Comparison of ENCODE assay signal across 8 cellular contexts in genomic region chr20:50794181-50794845, GRCh38. TPM values are rescaled to one million over a fixed set of nuclear protein-coding genes. Genes with fewer than 3 reads are reported as not detected.
DNase-seq lines count a peak whose midpoint lies in the region; ATAC-seq and TF ChIP-seq lines count a peak whose summit lies in the region.

No MANE protein-coding gene starts in this region.

- no peaks in the 10 kb centered on the region for H3K9me3 Mint-ChIP-seq in natural killer cell

- WGBS in mammary epithelial cell (ENCODE audit: low coverage, missing lambda C conversion rate) = 34% methylated on average over 26 of the region's 35 CpGs

- in situ Hi-C loops in mammary epithelial cell (cut with MboI; ENCODE audit: low sequenced_read_pairs in 2 of 2) = loop anchor here in 1 of 2 donors (10.0 kb wide), 1 partner anchor 140 kb away; the partner anchor contains the start of gene ADNP

- DNase-seq in NCI-H2107 treated with DMSO at 0.1 percent for 48 hours (lab: John Stamatoyannopoulos, UW; ENCODE audit: unreplicated experiment) = peak; percentile 49
- no peak for DNase-seq in NCI-H2107 (lab: John Stamatoyannopoulos, UW)
- DNase-seq in mammary epithelial cell = no peak
- no peak for DNase-seq in natural killer cell
- DNase-seq in cerebellar cortex (ENCODE audit: low spot score) = no peak
- no peak for DNase-seq in stimulated activated naive CD4-positive, alpha-beta T cell treated with Interleukin-2 at 50 U/mL for 16 hours (lab: John Stamatoyannopoulos, UW)
- no peak for DNase-seq in LoVo (ENCODE audit: low spot score)

- no peaks in the 10 kb centered on the region for H3K27me3 ChIP-seq in mammary epithelial cell (ENCODE audit: insufficient read depth, low read length)

- dilution Hi-C loops in mammary epithelial cell (cut with HindIII; ENCODE audit: low sequenced_read_pairs) = loop anchor here (25.0 kb wide), 1 partner anchor 518 kb away; no protein-coding TSS in a partner anchor

- H3K4me3 Mint-ChIP-seq in natural killer cell = peak overlapping the region; percentile 74

- H3K79me2 ChIP-seq in mammary epithelial cell (ENCODE audit: insufficient read depth, low read length) = peaks cover 4% of the 10 kb centered on the region

- H3K36me3 Mint-ChIP-seq in natural killer cell = no peaks in the 10 kb centered on the region

- peaks cover 5 to 15% of the 10 kb centered on the region in 2 donors for H3K4me1 Mint-ChIP-seq in natural killer cell

- no peaks in the 10 kb centered on the region for H3K9me3 ChIP-seq in mammary epithelial cell (replicated peaks; ENCODE audit: insufficient read depth, low read length)

- no peaks in the 10 kb centered on the region for H4K20me1 ChIP-seq in mammary epithelial cell (ENCODE audit: insufficient read depth, low read length)

- peak overlapping the region in 1 of 3 experiments; percentile 1 for H3K4me3 ChIP-seq in mammary epithelial cell (replicated peaks in 1 of 3; ENCODE audit: insufficient read depth in 1 of 3, low read depth in 2 of 3, low read length in 3 of 3)

- no peak overlapping the region for H3K9ac ChIP-seq in mammary epithelial cell (ENCODE audit: insufficient read depth, low read length)

- intact Hi-C loops in mammary epithelial cell (cut with micrococcal nuclease) (loop anchor here (1.0 to 10.0 kb wide), 5 partner anchors 135 to 800 kb away; partner anchors contain the start of genes DPM1 and MOCS3), natural killer cell (cut with micrococcal nuclease) (loop anchor here (1.0 to 2.0 kb wide), 2 partner anchors 135 to 164 kb away; partner anchors contain the start of genes DPM1 and MOCS3)

- no peaks in the 10 kb centered on the region for H3K27me3 Mint-ChIP-seq in natural killer cell (ENCODE audit: low read depth in 2 of 2)

- peak overlapping the region; percentile 9 for H3K27ac ChIP-seq in mammary epithelial cell (ENCODE audit: insufficient read depth, low read depth, low read length)

- peak overlapping the region; percentile 73 for H2AFZ ChIP-seq in mammary epithelial cell (ENCODE audit: low read depth, low read length)

- H3K27ac Mint-ChIP-seq in natural killer cell = no peak overlapping the region

- CTCF ChIA-PET in mammary epithelial cell (lab: Charles Lee; ENCODE audit: low non-redundant PET) = interaction anchor here (0.5 to 1.3 kb wide), 7 partner anchors 17 to 693 kb away, joined by 3 to 11 read pairs (median 4); partner anchors contain the start of genes ADNP, DPM1 and MOCS3

- peak overlapping the region; percentile 90 for H3K4me2 ChIP-seq in mammary epithelial cell (ENCODE audit: insufficient read depth, low read depth, low read length)

- TF ChIP-seq CTCF in mammary epithelial cell (conservative IDR thresholded peaks at IDR 0.05 in 1 of 2, IDR thresholded peaks at IDR 0.05 in 1 of 2; ENCODE audit: extremely low read depth in 1 of 2, insufficient read depth in 1 of 2, low read depth in 1 of 2, low read length in 2 of 2) (no peak), natural killer cell (IDR thresholded peaks at IDR 0.05) (no peak)

- BruUV-seq in mammary epithelial cell (replicated peaks; lab: Mats Ljungman, UMichigan) = no TSS peak

- no peaks in the 10 kb centered on the region for H3K36me3 ChIP-seq in mammary epithelial cell (ENCODE audit: insufficient read depth, low read length)

- H3K4me1 ChIP-seq in mammary epithelial cell (ENCODE audit: insufficient read depth, low read length) = peaks cover 14% of the 10 kb centered on the region

- peak; percentile 6 for ATAC-seq in HG03460 (IDR thresholded peaks at IDR 0.05; ENCODE audit: unreplicated experiment)
- peak; percentile 6 to 16 (median 13) for ATAC-seq in natural killer cell

RNA-seq across cellular contexts. Expression of gene BCAS4, which starts 0.5 kb away (rescaled TPM):
- 10 to 100 TPM; 15.0 to 16.4 TPM for total RNA-seq in mammary epithelial cell
- 21.4 TPM for polyA plus RNA-seq in mammary epithelial cell
- 2.7 TPM for polyA minus RNA-seq in mammary epithelial cell
- total RNA-seq in natural killer cell = 10 to 100 TPM in 2 of 3 donors, 1 to 10 TPM in 1; 7.7 to 13.5 (median 10.5) TPM
